Comparison of ENCODE assay signal across 14 cellular contexts in the genomic region with DNA sequence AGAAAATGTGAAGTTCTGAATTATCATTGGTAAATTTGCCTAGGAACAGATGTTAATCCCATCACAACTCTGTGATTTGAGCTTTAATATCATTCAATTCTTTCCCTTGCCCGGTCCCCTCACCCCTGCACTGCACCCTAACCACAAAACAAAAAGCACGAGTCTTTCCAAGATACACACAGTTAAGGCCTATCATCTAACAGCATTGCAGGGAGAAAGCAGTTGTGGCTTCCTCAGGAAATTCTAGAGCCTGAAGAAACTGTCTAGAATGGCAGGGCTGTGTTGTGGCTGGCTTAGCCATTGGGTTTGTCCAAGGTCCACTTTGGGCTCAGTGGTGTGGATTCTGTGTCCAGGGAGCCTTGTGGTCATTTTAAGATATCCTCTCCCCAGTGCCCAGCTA.
"Had no signal": no experiment of that assay in that cellular context is flagged by ENCODE, and none has a peak within 500 bp of the region (broad histone marks: within the 10 kb centered on the region; RNA-seq: fewer than 3 reads in every experiment).

No MANE protein-coding gene starts in this region.

- DNase-seq: activated CD4-positive, alpha-beta T cell treated with anti-CD3 and anti-CD28 coated beads for 48 hours; activated naive CD4-positive, alpha-beta T cell treated with anti-CD3 and anti-CD28 coated beads, Interleukin-2, amount 10 ng/mL, durations not matched to agents 7 days and 5 days; adrenal gland; cerebellar nuclear complex; dermis blood vessel endothelial cell; erythroblast; pancreas; stomach had no signal

- H3K27ac ChIP-seq: adrenal gland, pancreas, skin epidermis, stomach had no signal

- H3K36me3 ChIP-seq: adrenal gland, pancreas, stomach had no signal

- ATAC-seq: activated T-helper 17 cell treated with anti-CD3 and anti-CD28 coated beads, Interleukin-2, amount 50 U/mL, for 72 hours; left lobe of liver; pancreas; WTC11 had no signal

- H3K9me3 ChIP-seq: adrenal gland, pancreas, stomach had no signal

- H3K4me1 ChIP-seq: adrenal gland, pancreas, stomach had no signal

- H3K27me3 ChIP-seq: adrenal gland, pancreas had no signal

- FAIRE-seq: islet of Langerhans, pancreas, urothelium cell line had no signal

- H3K4me3 ChIP-seq: adrenal gland, pancreas, skin epidermis, stomach had no signal
